ENCODE assay signal across 12 cellular contexts in the genomic region with DNA sequence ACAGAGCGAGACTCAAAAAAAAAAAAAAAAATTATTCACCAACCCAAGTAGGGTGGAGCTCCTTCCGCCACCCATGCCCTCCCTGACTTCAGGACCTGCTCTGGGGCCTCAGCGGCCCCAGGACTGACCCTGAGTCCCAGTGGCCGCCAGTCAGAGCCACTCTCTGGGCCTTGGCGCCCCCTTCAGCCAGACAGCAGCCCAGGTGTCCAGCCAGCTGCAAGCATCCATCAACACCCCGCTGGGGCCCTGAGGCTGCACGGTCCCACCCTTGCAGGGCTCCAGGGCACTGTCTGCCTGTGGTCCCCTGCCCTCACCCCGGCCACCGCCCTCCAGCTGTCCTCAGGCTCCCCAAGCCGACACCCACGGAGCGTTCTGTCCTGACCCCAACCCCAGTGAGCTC. TPM values are rescaled to one million over a fixed set of nuclear protein-coding genes. Genes with fewer than 3 reads are reported as not detected.
DNase-seq lines count a peak whose midpoint lies in the region; ATAC-seq and TF ChIP-seq lines count a peak whose summit lies in the region.
"Had no signal": no experiment of that assay in that cellular context is flagged by ENCODE, and none has a peak within 500 bp of the region (broad histone marks: within the 10 kb centered on the region; RNA-seq: fewer than 3 reads in every experiment).

No MANE protein-coding gene starts in this region.

- peaks cover 20% of the 10 kb centered on the region for H3K27me3 Mint-ChIP-seq in chondrocyte (ENCODE audit: low read depth)

- H3K27ac Mint-ChIP-seq in chondrocyte (ENCODE audit: unreplicated experiment) = no peak overlapping the region

- no peak overlapping the region for H3K4me3 Mint-ChIP-seq in chondrocyte (ENCODE audit: unreplicated experiment)
- H3K4me3 Mint-ChIP-seq: activated T-cell treated with anti-CD3 and anti-CD28 coated beads, Interleukin-2, amount 50 U/mL, for 4 hours had no signal

- ATAC-seq in psoas muscle (peak; percentile 18 to 33 (median 28)), HG03095 (IDR thresholded peaks at IDR 0.05; ENCODE audit: unreplicated experiment) (no peak)

- 35 to 55% (median 50%) methylated on average over 12 of the region's 12 CpGs for WGBS in psoas muscle, 3 donors

- no peaks in the 10 kb centered on the region for H3K36me3 Mint-ChIP-seq in chondrocyte (ENCODE audit: low read depth)

- H3K36me3 ChIP-seq in psoas muscle (ENCODE audit: insufficient read depth in 1 of 2, low read depth in 1 of 2) = peaks cover 0 to 12% of the 10 kb centered on the region in 2 donors

- no peaks in the 10 kb centered on the region for H3K4me1 ChIP-seq in psoas muscle

- TF ChIP-seq CTCF in chondrocyte (IDR thresholded peaks at IDR 0.05) (peak; percentile 39), psoas muscle (IDR thresholded peaks at IDR 0.05) (no peak), coronary artery (IDR thresholded peaks at IDR 0.05) (no peak)

- H3K27ac ChIP-seq in psoas muscle (no peak overlapping the region), coronary artery (no peak overlapping the region)

- no peaks in the 10 kb centered on the region for H3K9me3 ChIP-seq in psoas muscle

- DNase-seq in NCI-H524 (lab: John Stamatoyannopoulos, UW) = peak; percentile 31 to 57
- DNase-seq in NCI-H524 treated with DMSO at 0.1 percent for 48 hours (lab: John Stamatoyannopoulos, UW) = no peak
- peak; percentile 78 for DNase-seq in HuH-7 (ENCODE audit: low spot score)
- DNase-seq in chondrocyte (ENCODE audit: low spot score) = no peak
- DNase-seq in psoas muscle = peak in 1 of 2 donors; percentile 68
- no peak for DNase-seq in NCI-H2227 treated with DMSO at 0.1 percent for 48 hours (lab: John Stamatoyannopoulos, UW)
- no peak for DNase-seq in coronary artery (ENCODE audit: low spot score)
- DNase-seq: activated T-cell treated with anti-CD3 and anti-CD28 coated beads, Interleukin-2, amount 50 U/mL, for 4 hours; cortex of kidney; Kasumi-1 had no signal

- H3K4me1 Mint-ChIP-seq in chondrocyte (ENCODE audit: low read depth) = peaks cover 6% of the 10 kb centered on the region

- H3K9me3 Mint-ChIP-seq in chondrocyte (ENCODE audit: low read depth) = peaks cover 3% of the 10 kb centered on the region
- H3K9me3 Mint-ChIP-seq: activated T-cell treated with anti-CD3 and anti-CD28 coated beads, Interleukin-2, amount 50 U/mL, for 4 hours had no signal

- peaks cover 0 to 25% (median 0%) of the 10 kb centered on the region in 3 donors for H3K27me3 ChIP-seq in psoas muscle (ENCODE audit: insufficient read depth in 3 of 3, low read length in 2 of 3)

- H3K4me3 ChIP-seq in psoas muscle (no peak overlapping the region), coronary artery (no peak overlapping the region)

- intact Hi-C loops in psoas muscle (cut with DNase I) = no loop called here

RNA-seq across cellular contexts. Expression of gene KCNQ2, which starts 11.4 kb away (rescaled TPM):
- total RNA-seq in chondrocyte (not detected in 3 replicates), psoas muscle (1 to 10 TPM in 1 of 4 donors, under 1 TPM in 3; 0.11 to 2.8 (median 0.28) TPM)
- polyA plus RNA-seq in psoas muscle = under 1 TPM in 2 of 3 donors, not detected in 1; 0.01 to 0.03 TPM
- total RNA-seq: activated T-cell treated with anti-CD3 and anti-CD28 coated beads, Interleukin-2, amount 50 U/mL, for 4 hours had no signal
- polyA plus RNA-seq: AG04450 had no signal

RNA-seq across cellular contexts. Expression of gene EEF1A2, which starts 15.0 kb away (rescaled TPM):
- total RNA-seq in chondrocyte = 0.34 to 6.5 TPM (median 5.5 TPM) in 3 replicates
- 1,000 to 10,000 TPM; 1,781 to 2,126 (median 2,004) TPM for total RNA-seq in psoas muscle
- 1,000 to 10,000 TPM in 2 of 3 donors, 100 to 1,000 TPM in 1; 952 to 1,898 (median 1,229) TPM for polyA plus RNA-seq in psoas muscle

RNA-seq across cellular contexts. Expression of gene PPDPF, which starts 36.7 kb away (rescaled TPM):
- total RNA-seq in chondrocyte (245 to 268 TPM (median 261 TPM) in 3 replicates), psoas muscle (100 to 1,000 TPM; 130 to 198 (median 155) TPM)
- polyA plus RNA-seq in psoas muscle = 100 to 1,000 TPM; 134 to 158 (median 142) TPM

RNA-seq across cellular contexts. Expression of gene PTK6, which starts 53.3 kb away (rescaled TPM):
- not detected in 3 replicates for total RNA-seq in chondrocyte
- under 1 TPM in 1 of 4 donors, not detected in 3; 0.06 TPM for total RNA-seq in psoas muscle
- under 1 TPM in 2 of 3 donors, not detected in 1; 0.04 TPM for polyA plus RNA-seq in psoas muscle

Comparison
In these comparisons a context has a peak if more than half of its experiments do, and no peak if none do; other contexts are left out.
1. DNase-seq: peak in NCI-H524 (2 of 2) and HuH-7 (single experiment); none in NCI-H524 treated with DMSO at 0.1 percent for 48 hours (single experiment), chondrocyte (single experiment), NCI-H2227 treated with DMSO at 0.1 percent for 48 hours (single experiment) and coronary artery (single experiment).
2. RNA of gene EEF1A2, which starts 15.0 kb away (total RNA-seq): 1,781 to 2,126 TPM in psoas muscle; 0.34 to 6.5 TPM in chondrocyte; every median in the first group is over 100 times any median in the second.